Comparison of ENCODE assay signal across 8 cellular contexts in genomic region chr22:36387664-36387913, GRCh38. TPM values are rescaled to one million over a fixed set of nuclear protein-coding genes. Genes with fewer than 3 reads are reported as not detected.
DNase-seq lines count a peak whose midpoint lies in the region; ATAC-seq and TF ChIP-seq lines count a peak whose summit lies in the region.

No MANE protein-coding gene starts in this region.

- peaks cover 20% of the 10 kb centered on the region for H3K4me1 ChIP-seq in HUES48 (ENCODE audit: control insufficient read depth, insufficient read depth, low read length)

- intact Hi-C loops in natural killer cell (cut with micrococcal nuclease), result loop anchor here (5.0 kb wide), 2 partner anchors 65 to 85 kb away; no protein-coding TSS in a partner anchor
- intact Hi-C loops in head of caudate nucleus (cut with DNase I), result loop anchor here (5.0 kb wide), 1 partner anchor 50 kb away; no protein-coding TSS in a partner anchor

- peak overlapping the region; percentile 83 to 97 for H3K27ac Mint-ChIP-seq in natural killer cell

- H3K4me3 ChIP-seq in GM12864 (ENCODE audit: low read depth, low read length) (peak overlapping the region; percentile 84), HUES48 (ENCODE audit: low read depth, low read length) (peak overlapping the region; percentile 87)

- H3K9ac ChIP-seq in HUES48 (ENCODE audit: low read depth, low read length), result peak overlapping the region; percentile 86

- no peaks in the 10 kb centered on the region for H3K9me3 Mint-ChIP-seq in natural killer cell

- peak overlapping the region; percentile 83 for H3K4me3 Mint-ChIP-seq in natural killer cell

- ATAC-seq in natural killer cell, result peak; percentile 4 to 14 (median 6)

- no peaks in the 10 kb centered on the region for H3K9me3 ChIP-seq in HUES48 (ENCODE audit: control insufficient read depth, insufficient read depth, low read length)

- H3K27me3 Mint-ChIP-seq in natural killer cell (ENCODE audit: low read depth in 2 of 2), result no peaks in the 10 kb centered on the region

- H3K27ac ChIP-seq in HUES48 (ENCODE audit: low read depth, low read length) (peak overlapping the region; percentile 92), cingulate gyrus (ENCODE audit: low read depth, low read length) (peak overlapping the region; percentile 83)

- DNase-seq in GM12864 (ENCODE audit: low read depth) (no peak), natural killer cell (no peak), OCI-M1 (lab: John Stamatoyannopoulos, UW) (no peak), HuH-7 (ENCODE audit: low spot score) (no peak), head of caudate nucleus (no peak), NCI-H1092 treated with DMSO at 0.1 percent for 48 hours (lab: John Stamatoyannopoulos, UW) (no peak)

- H3K4me1 Mint-ChIP-seq in natural killer cell, result peaks cover 41 to 47% of the 10 kb centered on the region in 2 donors

- H3K36me3 ChIP-seq in HUES48 (ENCODE audit: control insufficient read depth, insufficient read depth, low read length), result peaks cover 6% of the 10 kb centered on the region; the same call in 1 of the 2 replicates

- H3K27me3 ChIP-seq in HUES48 (ENCODE audit: control insufficient read depth, insufficient read depth, low read length), result no peaks in the 10 kb centered on the region

- no peak for TF ChIP-seq CTCF in GM12864 (IDR thresholded peaks at IDR 0.05; ENCODE audit: low read depth, low read length, missing control alignments)
- TF ChIP-seq CTCF in natural killer cell (IDR thresholded peaks at IDR 0.05), result no peak

- H3K36me3 Mint-ChIP-seq in natural killer cell, result no peaks in the 10 kb centered on the region

RNA-seq across cellular contexts. Expression of gene MYH9, which starts 0.2 kb away (rescaled TPM):
- 1,000 to 10,000 TPM in 1 of 3 donors, 100 to 1,000 TPM in 2; 803 to 1,038 (median 808) TPM for total RNA-seq in natural killer cell
